14 cellular contexts compared by ENCODE assay signal in genomic region chr1:244100691-244101453, GRCh38. TPM values are rescaled to one million over a fixed set of nuclear protein-coding genes. Genes with fewer than 3 reads are reported as not detected.
DNase-seq lines count a peak whose midpoint lies in the region; ATAC-seq and TF ChIP-seq lines count a peak whose summit lies in the region.
"Had no signal": no experiment of that assay in that cellular context is flagged by ENCODE, and none has a peak within 500 bp of the region (broad histone marks: within the 10 kb centered on the region; RNA-seq: fewer than 3 reads in every experiment).

No MANE protein-coding gene starts in this region.

- no peaks in the 10 kb centered on the region for H3K27me3 ChIP-seq in dorsolateral prefrontal cortex
- H3K27me3 ChIP-seq in osteoblast (ENCODE audit: insufficient read depth, low read length) = peaks cover 20% of the 10 kb centered on the region
- peaks cover 63% of the 10 kb centered on the region for H3K27me3 ChIP-seq in gastroesophageal sphincter

- no peak for TF ChIP-seq EP300 in gastroesophageal sphincter (IDR thresholded peaks at IDR 0.05)

- H3K4me1 ChIP-seq in osteoblast (ENCODE audit: insufficient read depth, low read length) (peaks cover 10% of the 10 kb centered on the region), gastroesophageal sphincter (no peaks in the 10 kb centered on the region)
- H3K4me1 ChIP-seq: adrenal gland, suprapubic skin had no signal

- intact Hi-C loops in dorsolateral prefrontal cortex (cut with DNase I) = no loop called here

- 20 to 36% methylated on average over 15 of the region's 18 CpGs for WGBS in gastroesophageal sphincter (ENCODE audit: low coverage in 1 of 2), 2 donors

- TF ChIP-seq POLR2A in gastroesophageal sphincter (IDR thresholded peaks at IDR 0.05) = no peak

- no peak for ATAC-seq in HG02870 (IDR thresholded peaks at IDR 0.05; ENCODE audit: unreplicated experiment)
- ATAC-seq in gastroesophageal sphincter = no peak

- DNase-seq in GDM1 (lab: John Stamatoyannopoulos, UW) = peak; percentile 56
- DNase-seq in NCI-H524 treated with DMSO at 0.1 percent for 48 hours (lab: John Stamatoyannopoulos, UW) = peak; percentile 25
- DNase-seq in dorsolateral prefrontal cortex = peak in 3 of 10 donors; percentile 21 to 55 (median 36)
- peak; percentile 18 for DNase-seq in osteoblast (ENCODE audit: insufficient read length, low spot score, missing footprints)
- DNase-seq in activated effector memory CD4-positive, alpha-beta T cell treated with anti-CD3 and anti-CD28 coated beads, Interleukin-2, amount 50 U/mL, for 16 hours = no peak
- DNase-seq: activated CD4-positive, alpha-beta memory T cell treated with anti-CD3 and anti-CD28 coated beads for 36 hours; adrenal gland; Calu3; HCEC 1CT; NCI-H1694; T-helper 2 cell had no signal

- H3K79me2 ChIP-seq in osteoblast (ENCODE audit: insufficient read depth, low read length) = no peaks in the 10 kb centered on the region

- no peak overlapping the region for H2AFZ ChIP-seq in osteoblast (ENCODE audit: low read length)

- H3K36me3 ChIP-seq in osteoblast (ENCODE audit: insufficient read depth, low read length) = no peaks in the 10 kb centered on the region
- no peaks in the 10 kb centered on the region for H3K36me3 ChIP-seq in gastroesophageal sphincter
- H3K36me3 ChIP-seq: adrenal gland, suprapubic skin had no signal

- no peaks in the 10 kb centered on the region for H4K20me1 ChIP-seq in osteoblast (ENCODE audit: insufficient read depth, low read length)

- H3K27ac ChIP-seq in dorsolateral prefrontal cortex (peak overlapping the region in 56 of 59 donors; percentile 1 to 90 (median 71)), osteoblast (ENCODE audit: low read depth, low read length) (no peak overlapping the region), gastroesophageal sphincter (no peak overlapping the region)
- H3K27ac ChIP-seq: adrenal gland, suprapubic skin had no signal

- H3K4me3 ChIP-seq in dorsolateral prefrontal cortex (peak overlapping the region in 3 of 59 donors; percentile 3 to 13 (median 9)), osteoblast (ENCODE audit: insufficient read depth, low read length) (no peak overlapping the region), gastroesophageal sphincter (peak overlapping the region in 1 of 2 donors; percentile 10)
- H3K4me3 ChIP-seq: adrenal gland, suprapubic skin had no signal

- H3K9me3 ChIP-seq in osteoblast (ENCODE audit: low read depth, low read length) (no peaks in the 10 kb centered on the region), gastroesophageal sphincter (peaks cover 0 to 11% (median 0%) of the 10 kb centered on the region in 3 donors)
- H3K9me3 ChIP-seq: adrenal gland, suprapubic skin had no signal

- no peak for TF ChIP-seq CTCF in dorsolateral prefrontal cortex (IDR thresholded peaks at IDR 0.05 in 54 of 56, conservative IDR thresholded peaks at IDR 0.05 in 2 of 56; ENCODE audit: low read depth in 1 of 56, partially characterized antibody in 56 of 56)
- no peak for TF ChIP-seq CTCF in osteoblast (IDR thresholded peaks at IDR 0.05; ENCODE audit: extremely low read depth, low read depth, low read length)
- no peak for TF ChIP-seq CTCF in gastroesophageal sphincter (IDR thresholded peaks at IDR 0.05)

- peak overlapping the region; percentile 44 for H3K4me2 ChIP-seq in osteoblast (ENCODE audit: insufficient read depth, low read length)

RNA-seq across cellular contexts. Expression of gene ZBTB18, which starts 49.8 kb away (rescaled TPM):
- 100 to 1,000 TPM in 64 of 120 experiments, 10 to 100 TPM in 56; 44.0 to 166 (median 102) TPM for total RNA-seq in dorsolateral prefrontal cortex
- total RNA-seq in osteoblast = 9.4 and 10.5 TPM in 2 replicates
- 10 to 100 TPM; 12.5 to 25.1 (median 20.4) TPM for total RNA-seq in gastroesophageal sphincter

Comparison
In these comparisons a context has a peak if more than half of its experiments do, and no peak if none do; other contexts are left out.
1. H3K27ac ChIP-seq: peak in dorsolateral prefrontal cortex (56 of 59); none in osteoblast (single experiment) and gastroesophageal sphincter (0 of 4).